In genomic region chr7:23212395-23212794, GRCh38 we compare ENCODE assay signal across 33 cellular contexts. TPM values are rescaled to one million over a fixed set of nuclear protein-coding genes. Genes with fewer than 3 reads are reported as not detected.
"Had no signal": no experiment of that assay in that cellular context is flagged by ENCODE, and none has a peak within 500 bp of the region (broad histone marks: within the 10 kb centered on the region; RNA-seq: fewer than 3 reads in every experiment).

No MANE protein-coding gene starts in this region.

- H3K36me3 ChIP-seq: ascending aorta, cardiac muscle cell, Peyer's patch, SJSA1 had no signal

- H3K9me3 Mint-ChIP-seq: activated CD4-positive, alpha-beta T cell treated with anti-CD3 and anti-CD28 coated beads, Interleukin-2, amount 10 ng/mL, durations not matched to agents 7 days and 5 days; activated naive CD4-positive, alpha-beta T cell treated with anti-CD3 and anti-CD28 coated beads, Interleukin-2, amount 50 U/mL, for 24 hours; activated naive CD8-positive, alpha-beta T cell treated with anti-CD3 and anti-CD28 coated beads, Interleukin-2, amount 10 ng/mL, durations not matched to agents 7 days and 5 days; activated T-cell treated with anti-CD3 and anti-CD28 coated beads, Interleukin-2, amount 50 U/mL, for 24 hours; activated T-helper 1 cell treated with anti-CD3 and anti-CD28 coated beads, Interleukin-12 subunit alpha, Interleukin-12 subunit beta, Interleukin-2, Interleukin-4 antibody, amounts not matched to agents 30 ng/mL and 10 ng/mL and 1 ng/mL, durations not matched to agents 14 hours and 24 hours and 36 hours; central memory CD8-positive, alpha-beta T cell; T-helper 1 cell treated with Interleukin-12 subunit alpha and Interleukin-12 subunit beta and Interleukin-4 antibody, amounts not matched to agents 30 μg/mL and 1 μg/mL, for 36 hours; T-helper 2 cell treated with Interferon-gamma antibody and Interleukin-4, amounts not matched to agents 5 μg/mL and 100 μg/mL, for 36 hours; WTC11 had no signal

- H3K9ac ChIP-seq: SK-N-SH had no signal

- H3K9me3 ChIP-seq: ascending aorta, Peyer's patch, SJSA1, SK-N-SH had no signal

- H3K4me2 ChIP-seq: SK-N-SH had no signal

- H3K4me1 ChIP-seq: ascending aorta, Peyer's patch, SJSA1 had no signal

- H3K4me3 Mint-ChIP-seq: activated CD4-positive, alpha-beta T cell treated with anti-CD3 and anti-CD28 coated beads for 36 hours; activated CD4-positive, alpha-beta T cell treated with anti-CD3 and anti-CD28 coated beads, Interleukin-2, amount 10 ng/mL, durations not matched to agents 7 days and 5 days; activated CD8-positive, alpha-beta T cell treated with anti-CD3 and anti-CD28 coated beads, Interleukin-2, amount 10 ng/mL, durations not matched to agents 7 days and 5 days; activated naive CD4-positive, alpha-beta T cell treated with anti-CD3 and anti-CD28 coated beads, Interleukin-2, amount 50 U/mL, for 24 hours; activated naive CD8-positive, alpha-beta T cell treated with anti-CD3 and anti-CD28 coated beads, Interleukin-2, amount 10 ng/mL, durations not matched to agents 7 days and 5 days; activated T-cell treated with anti-CD3 and anti-CD28 coated beads, Interleukin-2, amount 50 U/mL, for 24 hours; activated T-helper 1 cell treated with anti-CD3 and anti-CD28 coated beads, Interleukin-12 subunit alpha, Interleukin-12 subunit beta, Interleukin-2, Interleukin-4 antibody, amounts not matched to agents 30 ng/mL and 10 ng/mL and 1 ng/mL, durations not matched to agents 14 hours and 24 hours and 36 hours; central memory CD8-positive, alpha-beta T cell; T-helper 1 cell treated with Interleukin-12 subunit alpha and Interleukin-12 subunit beta and Interleukin-4 antibody, amounts not matched to agents 30 μg/mL and 1 μg/mL, for 36 hours; T-helper 2 cell treated with Interferon-gamma antibody and Interleukin-4, amounts not matched to agents 5 μg/mL and 100 μg/mL, for 36 hours; WTC11 had no signal

- H3K4me1 Mint-ChIP-seq: activated CD4-positive, alpha-beta T cell treated with anti-CD3 and anti-CD28 coated beads, Interleukin-2, amount 10 ng/mL, durations not matched to agents 7 days and 5 days; activated naive CD4-positive, alpha-beta T cell treated with anti-CD3 and anti-CD28 coated beads, Interleukin-2, amount 50 U/mL, for 24 hours; central memory CD8-positive, alpha-beta T cell had no signal

- H3K36me3 Mint-ChIP-seq: activated naive CD4-positive, alpha-beta T cell treated with anti-CD3 and anti-CD28 coated beads, Interleukin-2, amount 50 U/mL, for 24 hours; activated naive CD8-positive, alpha-beta T cell treated with anti-CD3 and anti-CD28 coated beads, Interleukin-2, amount 10 ng/mL, durations not matched to agents 7 days and 5 days; WTC11 had no signal

- H3K27ac ChIP-seq: ascending aorta, cardiac muscle cell, Peyer's patch, SJSA1 had no signal

- DNase-seq: activated CD4-positive, alpha-beta T cell treated with anti-CD3 and anti-CD28 coated beads for 36 hours; activated CD4-positive, alpha-beta T cell treated with anti-CD3 and anti-CD28 coated beads, Interleukin-2, amount 10 ng/mL, durations not matched to agents 7 days and 5 days; activated CD4-positive, alpha-beta T cell treated with anti-CD3 and anti-CD28 coated beads, Interleukin-2, amount 50 U/mL, for 48 hours; activated CD8-positive, alpha-beta T cell treated with anti-CD3 and anti-CD28 coated beads, Interleukin-2, amount 10 ng/mL, durations not matched to agents 7 days and 5 days; activated naive CD8-positive, alpha-beta T cell treated with anti-CD3 and anti-CD28 coated beads, Interleukin-2, amount 10 ng/mL, durations not matched to agents 7 days and 5 days; activated T-cell treated with anti-CD3 and anti-CD28 coated beads, Interleukin-2, amount 50 U/mL, for 24 hours; amygdala; MM.1S; MV-4-11; NCI-H1092; NCI-H1436 treated with DMSO at 0.1 percent for 48 hours; NCI-H1694 treated with DMSO at 0.1 percent for 48 hours; NCI-H2029; NCI-H510A; NCI-H526; NCI-H748 treated with DMSO at 0.1 percent for 48 hours; NK-92 treated with Interleukin-12 subunit alpha and Interleukin-12 subunit beta, amount 100 ng/mL, for 24 hours; PC-3; Peyer's patch; RPMI8226; SHP77 treated with DMSO at 0.1 percent for 48 hours; SK-N-SH had no signal

- H3K27ac Mint-ChIP-seq: activated CD4-positive, alpha-beta T cell treated with anti-CD3 and anti-CD28 coated beads for 36 hours; activated CD4-positive, alpha-beta T cell treated with anti-CD3 and anti-CD28 coated beads, Interleukin-2, amount 10 ng/mL, durations not matched to agents 7 days and 5 days; activated CD8-positive, alpha-beta T cell treated with anti-CD3 and anti-CD28 coated beads, Interleukin-2, amount 10 ng/mL, durations not matched to agents 7 days and 5 days; activated naive CD4-positive, alpha-beta T cell treated with anti-CD3 and anti-CD28 coated beads, Interleukin-2, amount 50 U/mL, for 24 hours; activated naive CD8-positive, alpha-beta T cell treated with anti-CD3 and anti-CD28 coated beads, Interleukin-2, amount 10 ng/mL, durations not matched to agents 7 days and 5 days; activated T-cell treated with anti-CD3 and anti-CD28 coated beads, Interleukin-2, amount 50 U/mL, for 24 hours; activated T-helper 1 cell treated with anti-CD3 and anti-CD28 coated beads, Interleukin-12 subunit alpha, Interleukin-12 subunit beta, Interleukin-2, Interleukin-4 antibody, amounts not matched to agents 30 ng/mL and 10 ng/mL and 1 ng/mL, durations not matched to agents 14 hours and 24 hours and 36 hours; T-helper 1 cell treated with Interleukin-12 subunit alpha and Interleukin-12 subunit beta and Interleukin-4 antibody, amounts not matched to agents 30 μg/mL and 1 μg/mL, for 36 hours; T-helper 2 cell treated with Interferon-gamma antibody and Interleukin-4, amounts not matched to agents 5 μg/mL and 100 μg/mL, for 36 hours; WTC11 had no signal

- FAIRE-seq: TTC549 had no signal

- H3K27me3 ChIP-seq: ascending aorta, cardiac muscle cell, Peyer's patch, SJSA1 had no signal

- ATAC-seq: activated CD4-positive, alpha-beta T cell treated with anti-CD3 and anti-CD28 coated beads for 36 hours; activated CD4-positive, CD25-positive, alpha-beta regulatory T cell treated with anti-CD3 and anti-CD28 coated beads, Interleukin-2, amount 50 U/mL, for 24 hours; activated CD8-positive, alpha-beta T cell treated with anti-CD3 and anti-CD28 coated beads, Interleukin-2, amount 10 ng/mL, durations not matched to agents 7 days and 5 days had no signal

- H3K4me3 ChIP-seq: ascending aorta, cardiac muscle cell, Peyer's patch, SJSA1 had no signal

RNA-seq across cellular contexts. Expression of gene GPNMB, which starts 34.2 kb away (rescaled TPM):
- total RNA-seq: activated CD4-positive, alpha-beta T cell treated with anti-CD3 and anti-CD28 coated beads, Interleukin-2, amount 10 ng/mL, durations not matched to agents 7 days and 5 days had no signal
